8 cellular contexts compared by ENCODE assay signal in the genomic region with DNA sequence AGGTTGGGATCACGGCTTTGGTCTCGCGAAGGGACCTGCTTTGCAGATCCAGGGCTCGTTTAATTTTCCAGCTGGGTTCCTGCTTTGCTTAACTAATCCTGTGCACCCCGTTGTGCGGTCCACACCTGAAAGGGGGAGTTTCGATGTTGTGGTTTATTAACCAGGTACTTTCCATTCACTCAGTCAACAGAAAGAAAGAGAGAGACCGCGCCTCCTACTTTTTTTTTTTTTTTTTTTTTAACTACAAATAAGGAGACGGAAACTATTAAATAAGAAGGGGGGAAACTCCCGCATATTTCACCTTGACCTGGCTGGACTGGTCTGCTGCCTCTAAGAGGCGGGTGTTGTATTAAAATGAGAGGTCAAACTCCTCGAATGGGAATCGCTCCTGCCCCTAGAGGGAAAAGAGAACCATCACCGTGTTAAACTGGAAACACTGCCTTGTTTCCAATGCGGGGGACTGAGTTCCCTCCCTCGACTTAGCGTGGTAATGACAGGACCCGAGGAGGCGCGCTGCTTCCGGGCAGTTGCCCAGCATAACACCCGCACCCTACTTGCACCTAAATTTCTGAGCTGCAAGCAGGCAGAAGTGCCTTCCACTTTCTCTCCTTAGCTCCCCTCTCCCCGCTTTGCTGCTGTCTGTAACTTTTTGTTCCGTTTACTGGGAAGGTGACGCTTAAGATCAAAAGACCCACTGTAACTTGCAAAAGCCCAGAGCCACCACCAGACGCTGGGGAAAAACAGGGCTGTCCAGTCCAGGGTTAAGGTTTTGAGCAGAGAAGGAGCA.
DNase-seq lines count a peak whose midpoint lies in the region; ATAC-seq and TF ChIP-seq lines count a peak whose summit lies in the region.

No MANE protein-coding gene starts in this region.

- DNase-seq in NCI-H2107 treated with DMSO at 0.1 percent for 48 hours (lab: John Stamatoyannopoulos, UW; ENCODE audit: unreplicated experiment) (peak; percentile 23), NCI-H2107 (lab: John Stamatoyannopoulos, UW) (no peak), RWPE2 (ENCODE audit: low spot score) (peak; percentile 74), coronary artery (ENCODE audit: low spot score) (no peak), kidney tubule cell (ENCODE audit: low spot score) (peak; percentile 99)

- ATAC-seq in GM21619 (IDR thresholded peaks at IDR 0.05; ENCODE audit: unreplicated experiment) (peak; percentile 38), RWPE2 (ENCODE audit: low read depth) (peak; percentile 59)
- peak; percentile 46 for ATAC-seq in stimulated activated memory B cell treated with anti-CD40 and anti-IgM and Interleukin-4, amounts not matched to agents 10 μg/mL and 1 μg/mL and 100 μg/mL, for 72 hours

- peak overlapping the region; percentile 88 for H3K27ac Mint-ChIP-seq in stimulated activated memory B cell treated with anti-CD40 and anti-IgM and Interleukin-4, amounts not matched to agents 10 μg/mL and 1 μg/mL and 100 μg/mL, for 72 hours

- peaks cover 11% of the 10 kb centered on the region for H3K4me1 ChIP-seq in HUES48 (ENCODE audit: control insufficient read depth, insufficient read depth, low read length)
- peaks cover 30% of the 10 kb centered on the region for H3K4me1 ChIP-seq in RWPE2 (ENCODE audit: insufficient read depth, poor library complexity, severe bottlenecking)

- no peaks in the 10 kb centered on the region for H3K9me3 Mint-ChIP-seq in stimulated activated memory B cell treated with anti-CD40 and anti-IgM and Interleukin-4, amounts not matched to agents 10 μg/mL and 1 μg/mL and 100 μg/mL, for 72 hours

- H3K4me3 ChIP-seq in HUES48 (ENCODE audit: low read depth, low read length) = peak overlapping the region; percentile 93
- H3K4me3 ChIP-seq in RWPE2 (ENCODE audit: severe bottlenecking) = peak overlapping the region; percentile 48
- peak overlapping the region; percentile 89 for H3K4me3 ChIP-seq in coronary artery

- no peaks in the 10 kb centered on the region for H3K36me3 Mint-ChIP-seq in stimulated activated memory B cell treated with anti-CD40 and anti-IgM and Interleukin-4, amounts not matched to agents 10 μg/mL and 1 μg/mL and 100 μg/mL, for 72 hours

- H3K4me3 Mint-ChIP-seq in stimulated activated memory B cell treated with anti-CD40 and anti-IgM and Interleukin-4, amounts not matched to agents 10 μg/mL and 1 μg/mL and 100 μg/mL, for 72 hours = peak overlapping the region; percentile 95

- H3K27me3 ChIP-seq in HUES48 (ENCODE audit: control insufficient read depth, insufficient read depth, low read length) (peaks cover 16% of the 10 kb centered on the region), RWPE2 (ENCODE audit: insufficient read depth, poor library complexity, severe bottlenecking) (no peaks in the 10 kb centered on the region)

- peak overlapping the region; percentile 99 for H3K27ac ChIP-seq in HUES48 (ENCODE audit: low read depth, low read length)
- H3K27ac ChIP-seq in RWPE2 (ENCODE audit: poor library complexity, severe bottlenecking) = peak overlapping the region; percentile 94
- peak overlapping the region; percentile 90 to 96 for H3K27ac ChIP-seq in coronary artery

- H3K27me3 Mint-ChIP-seq in stimulated activated memory B cell treated with anti-CD40 and anti-IgM and Interleukin-4, amounts not matched to agents 10 μg/mL and 1 μg/mL and 100 μg/mL, for 72 hours = no peaks in the 10 kb centered on the region

- TF ChIP-seq CTCF in RWPE2 (IDR thresholded peaks at IDR 0.05; ENCODE audit: poor library complexity, severe bottlenecking) = peak; percentile 25
- no peak for TF ChIP-seq CTCF in coronary artery (IDR thresholded peaks at IDR 0.05)

- H3K36me3 ChIP-seq in HUES48 (ENCODE audit: control insufficient read depth, insufficient read depth, low read length) (no peaks in the 10 kb centered on the region), RWPE2 (ENCODE audit: low read depth) (no peaks in the 10 kb centered on the region)

- H3K9ac ChIP-seq in HUES48 (ENCODE audit: low read depth, low read length) = peak overlapping the region; percentile 87

- H3K4me1 Mint-ChIP-seq in stimulated activated memory B cell treated with anti-CD40 and anti-IgM and Interleukin-4, amounts not matched to agents 10 μg/mL and 1 μg/mL and 100 μg/mL, for 72 hours = peaks cover 26% of the 10 kb centered on the region

- H3K9me3 ChIP-seq in HUES48 (ENCODE audit: control insufficient read depth, insufficient read depth, low read length) (no peaks in the 10 kb centered on the region), RWPE2 (ENCODE audit: severe bottlenecking) (no peaks in the 10 kb centered on the region)

Comparison
In these comparisons a context has a peak if more than half of its experiments do, and no peak if none do; other contexts are left out.
1. DNase-seq: peak in NCI-H2107 treated with DMSO at 0.1 percent for 48 hours (single experiment), RWPE2 (single experiment) and kidney tubule cell (single experiment); none in NCI-H2107 (single experiment) and coronary artery (single experiment).
2. Peak in every context shown above with its lines, with median percentiles within 50 percentile points of each other: ATAC-seq, H3K27ac ChIP-seq and H3K4me3 ChIP-seq.